In genomic region chrX:12951590-12951965, GRCh38 we compare ENCODE assay signal across 12 cellular contexts. TPM values are rescaled to one million over a fixed set of nuclear protein-coding genes. Genes with fewer than 3 reads are reported as not detected.
DNase-seq lines count a peak whose midpoint lies in the region; ATAC-seq and TF ChIP-seq lines count a peak whose summit lies in the region.
"Had no signal": no experiment of that assay in that cellular context is flagged by ENCODE, and none has a peak within 500 bp of the region (broad histone marks: within the 10 kb centered on the region; RNA-seq: fewer than 3 reads in every experiment).

No MANE protein-coding gene starts in this region.

- H3K36me3 ChIP-seq in left lung: no peaks in the 10 kb centered on the region

- H3K4me3 ChIP-seq in left lung: no peak overlapping the region
- H3K4me3 ChIP-seq: body of pancreas, PC-9 had no signal

- ATAC-seq in left lung (no peak), HG03280 (IDR thresholded peaks at IDR 0.05; ENCODE audit: unreplicated experiment) (no peak)
- ATAC-seq: body of pancreas had no signal

- H3K4me1 Mint-ChIP-seq in T-helper 2 cell treated with Interferon-gamma antibody and Interleukin-4, amounts not matched to agents 5 μg/mL and 100 μg/mL, for 36 hours (ENCODE audit: low read depth): peaks cover 68% of the 10 kb centered on the region

- H3K27me3 ChIP-seq in left lung: no peaks in the 10 kb centered on the region
- H3K27me3 ChIP-seq: body of pancreas had no signal

- no peaks in the 10 kb centered on the region for H3K36me3 Mint-ChIP-seq in T-helper 2 cell treated with Interferon-gamma antibody and Interleukin-4, amounts not matched to agents 5 μg/mL and 100 μg/mL, for 36 hours (ENCODE audit: low read depth)

- H3K27ac Mint-ChIP-seq in T-helper 2 cell treated with Interferon-gamma antibody and Interleukin-4, amounts not matched to agents 5 μg/mL and 100 μg/mL, for 36 hours: peak overlapping the region; percentile 95

- peak overlapping the region; percentile 77 for H3K27ac ChIP-seq in left lung
- H3K27ac ChIP-seq: C4-2B, PC-9 had no signal

- H3K9me3 ChIP-seq in left lung: no peaks in the 10 kb centered on the region
- H3K9me3 ChIP-seq: body of pancreas had no signal

- peaks cover 14 to 54% of the 10 kb centered on the region in 2 donors for H3K4me1 ChIP-seq in left lung

- H3K27me3 Mint-ChIP-seq in T-helper 2 cell treated with Interferon-gamma antibody and Interleukin-4, amounts not matched to agents 5 μg/mL and 100 μg/mL, for 36 hours (ENCODE audit: low read depth): no peaks in the 10 kb centered on the region

- H3K9me3 Mint-ChIP-seq in T-helper 2 cell treated with Interferon-gamma antibody and Interleukin-4, amounts not matched to agents 5 μg/mL and 100 μg/mL, for 36 hours: no peaks in the 10 kb centered on the region

- TF ChIP-seq CTCF in left lung (IDR thresholded peaks at IDR 0.05): no peak

- peak overlapping the region; percentile 90 for H3K4me3 Mint-ChIP-seq in T-helper 2 cell treated with Interferon-gamma antibody and Interleukin-4, amounts not matched to agents 5 μg/mL and 100 μg/mL, for 36 hours

- intact Hi-C loops in left lung (cut with DNase I): no loop called here

- DNase-seq in stimulated activated naive CD4-positive, alpha-beta T cell (lab: John Stamatoyannopoulos, UW): peak in 4 of 6 experiments; percentile 6 to 59 (median 34)
- DNase-seq in stimulated activated naive CD4-positive, alpha-beta T cell treated with Interleukin-2 at 50 U/mL for 16 hours (lab: John Stamatoyannopoulos, UW): no peak
- DNase-seq in T-helper 2 cell treated with Interferon-gamma antibody and Interleukin-4, amounts not matched to agents 5 μg/mL and 100 μg/mL, for 36 hours (ENCODE audit: low spot score): no peak
- DNase-seq in left lung (no peak), EL (no peak), hippocampal formation (lab: John Stamatoyannopoulos, UW) (no peak), DMS 273 treated with DMSO at 0.1 percent for 48 hours (lab: John Stamatoyannopoulos, UW) (no peak)
- DNase-seq: body of pancreas, PC-9 had no signal

RNA-seq across cellular contexts. Expression of gene TMSB4X, which starts 23.3 kb away (rescaled TPM):
- total RNA-seq in left lung: 1,000 to 10,000 TPM; 4,574 to 4,791 TPM

RNA-seq across cellular contexts. Expression of gene TLR8, which starts 45.2 kb away (rescaled TPM):
- 10 to 100 TPM in 1 of 2 donors, 1 to 10 TPM in 1; 5.7 to 24.6 TPM for total RNA-seq in left lung
- total RNA-seq: kidney epithelial cell, PC-9 had no signal

Comparison
In these comparisons a context has a peak if more than half of its experiments do, and no peak if none do; other contexts are left out.
1. DNase-seq: peak in stimulated activated naive CD4-positive, alpha-beta T cell (4 of 6); none in stimulated activated naive CD4-positive, alpha-beta T cell treated with Interleukin-2 at 50 U/mL for 16 hours (single experiment), T-helper 2 cell treated with Interferon-gamma antibody and Interleukin-4, amounts not matched to agents 5 μg/mL and 100 μg/mL, for 36 hours (single experiment), left lung (0 of 2), EL (single experiment), hippocampal formation (0 of 2) and DMS 273 treated with DMSO at 0.1 percent for 48 hours (single experiment).